ENCODE assay signal across 8 cellular contexts in genomic region chr13:113393572-113394503, GRCh38. TPM values are rescaled to one million over a fixed set of nuclear protein-coding genes. Genes with fewer than 3 reads are reported as not detected.
A peak's percentile ranks its signal among the peaks of the same experiment; 100 is the strongest.
DNase-seq lines count a peak whose midpoint lies in the region; ATAC-seq and TF ChIP-seq lines count a peak whose summit lies in the region.

No MANE protein-coding gene starts in this region.

- H3K4me3 ChIP-seq in AG04450 (ENCODE audit: low read depth, low read length), result peak overlapping the region; percentile 79

- DNase-seq in AG04450 (ENCODE audit: low read depth, low spot score) (peak; percentile 37), NCI-H2171 (lab: John Stamatoyannopoulos, UW) (peak; percentile 88), cerebellar cortex (ENCODE audit: low spot score) (peak; percentile 71)
- peak; percentile 53 to 83 for DNase-seq in stimulated activated CD4-positive, alpha-beta T cell treated with anti-CD3 and anti-CD28 coated beads, Interleukin-1b, Interleukin-23, amount 100 ng/mL, for 4 hours (ENCODE audit: low read depth in 2 of 2)

- no peak overlapping the region for H3K27ac ChIP-seq in AG04450 (ENCODE audit: low read depth, low read length)
- peak overlapping the region; percentile 18 for H3K27ac ChIP-seq in layer of hippocampus (ENCODE audit: low read depth, low read length)

- CTCF ChIA-PET in AG04450 (lab: Charles Lee), result interaction anchor here (0.5 to 1.6 kb wide), 6 partner anchors 9 to 451 kb away, joined by 3 to 8 read pairs (median 4); no protein-coding TSS in a partner anchor

- H3K27me3 ChIP-seq in AG04450 (ENCODE audit: control insufficient read depth, insufficient read depth, low read length) (no peaks in the 10 kb centered on the region), layer of hippocampus (ENCODE audit: control insufficient read depth, insufficient read depth, low read length) (no peaks in the 10 kb centered on the region)

- POLR2A ChIA-PET in AG04450 (lab: Yijun Ruan, JAX), result no interaction called here

- ATAC-seq in GM18520 (IDR thresholded peaks at IDR 0.05; ENCODE audit: unreplicated experiment), result peak; percentile 92
- ATAC-seq in HG03060 (IDR thresholded peaks at IDR 0.05; ENCODE audit: low read depth, unreplicated experiment), result peak; percentile 51
- peak; percentile 98 to 99 for ATAC-seq in activated CD4-positive, CD25-positive, alpha-beta regulatory T cell treated with anti-CD3 and anti-CD28 coated beads, Interleukin-2, amount 50 U/mL, for 24 hours

- peak; percentile 50 for TF ChIP-seq CTCF in AG04450 (IDR thresholded peaks at IDR 0.05; ENCODE audit: low read depth, low read length)

- peaks cover 3% of the 10 kb centered on the region; the same call in 1 of the 2 replicates for H3K9me3 ChIP-seq in AG04450 (ENCODE audit: control insufficient read depth, insufficient read depth, low read length)

RNA-seq across cellular contexts. Expression of gene GRTP1, which starts 29.9 kb away (rescaled TPM):
- polyA plus RNA-seq in AG04450 (2011; rRNA removed), result 1.4 and 1.8 TPM in 2 replicates
- polyA minus RNA-seq in AG04450 (2011; rRNA and poly(A)+ RNA removed), result 1.00 and 1.0 TPM in 2 replicates

RNA-seq across cellular contexts. Expression of gene ADPRHL1, which starts 59.5 kb away (rescaled TPM):
- polyA plus RNA-seq in AG04450 (2011; rRNA removed), result 0.35 and 0.41 TPM in 2 replicates
- 0.28 and 0.65 TPM in 2 replicates for polyA minus RNA-seq in AG04450 (2011; rRNA and poly(A)+ RNA removed)

Comparison
In these comparisons a context has a peak if more than half of its experiments do, and no peak if none do; other contexts are left out.
1. DNase-seq: peak in every context shown above with its lines; median percentile 88 in NCI-H2171; 71 in cerebellar cortex; 68 in stimulated activated CD4-positive, alpha-beta T cell treated with anti-CD3 and anti-CD28 coated beads, Interleukin-1b, Interleukin-23, amount 100 ng/mL, for 4 hours; 37 in AG04450.